ENCODE assay signal across 13 cellular contexts in genomic region chr11:20556396-20556795, GRCh38. TPM values are rescaled to one million over a fixed set of nuclear protein-coding genes. Genes with fewer than 3 reads are reported as not detected.
"Had no signal": no experiment of that assay in that cellular context is flagged by ENCODE, and none has a peak within 500 bp of the region (broad histone marks: within the 10 kb centered on the region; RNA-seq: fewer than 3 reads in every experiment).

No MANE protein-coding gene starts in this region.

RNA-seq across cellular contexts. Expression of gene SLC6A5, which starts 43.0 kb away (rescaled TPM):
- total RNA-seq: stomach, subcutaneous adipose tissue, suprapubic skin, thoracic aorta, thyroid gland, tibial nerve, transverse colon, upper lobe of left lung, upper lobe of right lung, ureter, urinary bladder, uterus, vagina had no signal
- polyA plus RNA-seq: stomach, urinary bladder had no signal
